Comparison of ENCODE assay signal across 8 cellular contexts in the genomic region with DNA sequence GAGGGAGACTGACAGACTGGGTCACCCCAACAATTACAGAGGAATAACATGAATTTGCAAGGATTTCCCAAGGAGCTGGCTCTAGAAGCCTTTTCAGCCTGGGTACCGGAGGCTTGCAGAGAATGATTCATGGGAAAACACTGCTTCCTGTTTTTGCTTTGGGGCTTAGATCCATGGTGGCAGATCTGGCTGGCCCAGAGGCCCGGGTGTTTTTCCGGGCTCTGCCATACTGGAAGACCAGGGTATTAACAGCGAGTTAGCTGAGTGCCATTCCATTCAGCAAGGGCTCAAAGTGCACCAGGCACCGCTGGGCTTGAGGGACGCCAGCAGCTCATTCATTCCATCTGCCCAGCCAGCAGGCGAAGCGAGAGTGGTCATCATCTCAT. TPM values are rescaled to one million over a fixed set of nuclear protein-coding genes. Genes with fewer than 3 reads are reported as not detected.
A peak's percentile ranks its signal among the peaks of the same experiment; 100 is the strongest.
DNase-seq lines count a peak whose midpoint lies in the region; ATAC-seq and TF ChIP-seq lines count a peak whose summit lies in the region.

No MANE protein-coding gene starts in this region.

- TF ChIP-seq POLR2A in Peyer's patch (IDR thresholded peaks at IDR 0.05) = no peak

- H3K36me3 ChIP-seq in Peyer's patch (peaks cover 0 to 49% (median 0%) of the 10 kb centered on the region in 3 donors), neutrophil (peaks cover 54% of the 10 kb centered on the region)

- H3K27ac ChIP-seq in Peyer's patch (peak overlapping the region; percentile 95 to 100 (median 98)), neutrophil (peak overlapping the region; percentile 99)

- H3K4me1 ChIP-seq in Peyer's patch = peaks cover 7 to 58% (median 25%) of the 10 kb centered on the region in 4 donors
- H3K4me1 ChIP-seq in neutrophil (ENCODE audit: control insufficient read depth in 1 of 2, insufficient read depth in 1 of 2, low read depth in 1 of 2, low read length in 1 of 2) = peaks cover 55 to 64% of the 10 kb centered on the region in 2 experiments

- H3K9me3 ChIP-seq in Peyer's patch (no peaks in the 10 kb centered on the region), neutrophil (no peaks in the 10 kb centered on the region)

- no peak for TF ChIP-seq CTCF in Peyer's patch (IDR thresholded peaks at IDR 0.05)
- no peak for TF ChIP-seq CTCF in epithelial cell of esophagus (IDR thresholded peaks at IDR 0.05; ENCODE audit: insufficient read depth, low read depth, low read length, missing control alignments)
- TF ChIP-seq CTCF in neutrophil (IDR thresholded peaks at IDR 0.05) = no peak

- peak overlapping the region; percentile 82 for H3K4me3 ChIP-seq in GM08714 (ENCODE audit: low read length)
- H3K4me3 ChIP-seq in Peyer's patch = peak overlapping the region; percentile 67 to 98 (median 92)
- H3K4me3 ChIP-seq in epithelial cell of esophagus (ENCODE audit: low read length) = peak overlapping the region; percentile 65
- peak overlapping the region; percentile 78 to 91 for H3K4me3 ChIP-seq in neutrophil (ENCODE audit: low read depth in 1 of 2, low read length in 1 of 2)

- no peak for ATAC-seq in GM19455 (IDR thresholded peaks at IDR 0.05; ENCODE audit: unreplicated experiment)

- DNase-seq in Peyer's patch (peak in 2 of 3 donors; percentile 65 to 67), epithelial cell of esophagus (ENCODE audit: low read depth) (peak; percentile 73), islet precursor cell (no peak), SHP77 (lab: John Stamatoyannopoulos, UW) (no peak)
- no peak for DNase-seq in NK-92 treated with Interleukin-12 subunit alpha and Interleukin-12 subunit beta, amount 100 ng/mL, for 24 hours (lab: John Stamatoyannopoulos, UW)

- no peaks in the 10 kb centered on the region for H3K27me3 ChIP-seq in Peyer's patch
- no peaks in the 10 kb centered on the region for H3K27me3 ChIP-seq in neutrophil

RNA-seq across cellular contexts. Expression of a gene that starts 1.3 kb away (rescaled TPM):
- 100 to 1,000 TPM; 170 to 192 (median 180) TPM for total RNA-seq in Peyer's patch

Comparison
In these comparisons a context has a peak if more than half of its experiments do, and no peak if none do; other contexts are left out.
1. DNase-seq: peak in Peyer's patch (2 of 3) and epithelial cell of esophagus (single experiment); none in NK-92 treated with Interleukin-12 subunit alpha and Interleukin-12 subunit beta, amount 100 ng/mL, for 24 hours (single experiment), islet precursor cell (single experiment) and SHP77 (0 of 2).
2. Peak in every context shown above with its lines, with median percentiles within 50 percentile points of each other: H3K4me3 ChIP-seq.